In the genomic region with DNA sequence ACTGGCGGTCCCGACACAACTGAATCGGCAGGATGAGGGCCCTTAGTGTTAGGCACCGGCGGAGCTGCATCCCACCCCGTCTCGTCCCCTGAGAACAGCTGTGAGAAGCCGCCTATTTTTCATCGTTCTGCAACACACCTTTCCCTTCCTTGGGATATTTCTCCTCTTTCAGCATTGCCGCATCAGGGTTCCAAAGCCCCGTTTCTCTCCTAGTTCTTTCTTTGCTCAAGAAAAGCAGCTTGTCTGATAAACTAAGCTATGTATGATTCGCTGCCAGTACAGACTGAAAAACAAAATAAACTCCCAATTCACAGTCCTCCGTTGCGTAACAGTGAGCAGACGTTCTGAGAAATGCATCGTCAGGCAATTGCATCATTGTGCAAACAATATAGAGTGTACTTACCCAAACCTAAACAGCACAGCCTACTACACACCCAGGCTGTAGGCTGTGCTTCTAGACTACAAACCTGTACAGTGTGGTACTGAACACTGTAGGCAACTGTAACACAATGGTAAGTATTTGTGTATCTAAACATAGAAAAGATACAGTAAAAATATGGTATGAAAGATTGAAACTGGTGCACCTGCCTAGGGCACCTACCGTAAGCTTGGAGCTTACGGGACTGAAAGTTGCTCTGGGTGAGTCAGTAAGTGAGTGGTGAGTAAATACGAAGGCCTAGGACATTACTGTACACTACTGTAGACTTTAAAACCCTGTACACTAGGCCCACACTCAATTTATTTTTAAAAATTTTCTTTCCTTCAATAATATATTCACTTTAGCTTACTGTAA, we compare ENCODE assay signal across 1 cellular context.
TF ChIP-seq lines count a peak whose summit lies in the region.

No MANE protein-coding gene starts in this region.

TF ChIP-seq in HepG2, 621 proteins besides CTCF, POLR2A, EP300 and RAD21 (continued from another document and continues in another):
- no peak for TF ChIP-seq MNT (IDR thresholded peaks at IDR 0.05)
- TF ChIP-seq ARNT2 (CRISPR knock-in tag; IDR thresholded peaks at IDR 0.05; ENCODE audit: low read depth) = no peak
- TF ChIP-seq ZNF691 (CRISPR knock-in tag; IDR thresholded peaks at IDR 0.05; ENCODE audit: borderline replicate concordance, low read depth) = no peak
- TF ChIP-seq TMF1 (CRISPR knock-in tag; IDR thresholded peaks at IDR 0.05; ENCODE audit: low read depth) = no peak
- TF ChIP-seq, protein P1, sequence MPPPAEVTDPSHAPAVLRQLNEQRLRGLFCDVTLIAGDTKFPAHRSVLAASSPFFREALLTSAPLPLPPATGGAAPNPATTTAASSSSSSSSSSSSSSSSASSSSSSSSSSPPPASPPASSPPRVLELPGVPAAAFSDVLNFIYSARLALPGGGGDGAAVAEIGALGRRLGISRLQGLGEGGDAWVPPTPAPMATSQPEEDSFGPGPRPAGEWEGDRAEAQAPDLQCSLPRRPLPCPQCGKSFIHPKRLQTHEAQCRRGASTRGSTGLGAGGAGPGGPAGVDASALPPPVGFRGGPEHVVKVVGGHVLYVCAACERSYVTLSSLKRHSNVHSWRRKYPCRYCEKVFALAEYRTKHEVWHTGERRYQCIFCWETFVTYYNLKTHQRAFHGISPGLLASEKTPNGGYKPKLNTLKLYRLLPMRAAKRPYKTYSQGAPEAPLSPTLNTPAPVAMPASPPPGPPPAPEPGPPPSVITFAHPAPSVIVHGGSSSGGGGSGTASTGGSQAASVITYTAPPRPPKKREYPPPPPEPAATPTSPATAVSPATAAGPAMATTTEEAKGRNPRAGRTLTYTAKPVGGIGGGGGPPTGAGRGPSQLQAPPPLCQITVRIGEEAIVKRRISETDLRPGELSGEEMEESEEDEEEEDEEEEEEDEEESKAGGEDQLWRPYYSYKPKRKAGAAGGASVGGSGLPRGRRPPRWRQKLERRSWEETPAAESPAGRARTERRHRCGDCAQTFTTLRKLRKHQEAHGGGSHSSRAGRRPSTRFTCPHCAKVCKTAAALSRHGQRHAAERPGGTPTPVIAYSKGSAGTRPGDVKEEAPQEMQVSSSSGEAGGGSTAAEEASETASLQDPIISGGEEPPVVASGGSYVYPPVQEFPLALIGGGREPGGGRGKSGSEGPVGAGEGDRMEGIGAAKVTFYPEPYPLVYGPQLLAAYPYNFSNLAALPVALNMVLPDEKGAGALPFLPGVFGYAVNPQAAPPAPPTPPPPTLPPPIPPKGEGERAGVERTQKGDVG (CRISPR knock-in tag; IDR thresholded peaks at IDR 0.05; ENCODE audit: borderline replicate concordance) = 0 out of 2 replicates have a peak, but pooled peaks have one; percentile 71
- 0 out of 2 replicates have a peak, but pooled peaks have one; percentile 41 for TF ChIP-seq HMG20B (CRISPR knock-in tag; conservative IDR thresholded peaks at IDR 0.05)
- TF ChIP-seq, protein P2, sequence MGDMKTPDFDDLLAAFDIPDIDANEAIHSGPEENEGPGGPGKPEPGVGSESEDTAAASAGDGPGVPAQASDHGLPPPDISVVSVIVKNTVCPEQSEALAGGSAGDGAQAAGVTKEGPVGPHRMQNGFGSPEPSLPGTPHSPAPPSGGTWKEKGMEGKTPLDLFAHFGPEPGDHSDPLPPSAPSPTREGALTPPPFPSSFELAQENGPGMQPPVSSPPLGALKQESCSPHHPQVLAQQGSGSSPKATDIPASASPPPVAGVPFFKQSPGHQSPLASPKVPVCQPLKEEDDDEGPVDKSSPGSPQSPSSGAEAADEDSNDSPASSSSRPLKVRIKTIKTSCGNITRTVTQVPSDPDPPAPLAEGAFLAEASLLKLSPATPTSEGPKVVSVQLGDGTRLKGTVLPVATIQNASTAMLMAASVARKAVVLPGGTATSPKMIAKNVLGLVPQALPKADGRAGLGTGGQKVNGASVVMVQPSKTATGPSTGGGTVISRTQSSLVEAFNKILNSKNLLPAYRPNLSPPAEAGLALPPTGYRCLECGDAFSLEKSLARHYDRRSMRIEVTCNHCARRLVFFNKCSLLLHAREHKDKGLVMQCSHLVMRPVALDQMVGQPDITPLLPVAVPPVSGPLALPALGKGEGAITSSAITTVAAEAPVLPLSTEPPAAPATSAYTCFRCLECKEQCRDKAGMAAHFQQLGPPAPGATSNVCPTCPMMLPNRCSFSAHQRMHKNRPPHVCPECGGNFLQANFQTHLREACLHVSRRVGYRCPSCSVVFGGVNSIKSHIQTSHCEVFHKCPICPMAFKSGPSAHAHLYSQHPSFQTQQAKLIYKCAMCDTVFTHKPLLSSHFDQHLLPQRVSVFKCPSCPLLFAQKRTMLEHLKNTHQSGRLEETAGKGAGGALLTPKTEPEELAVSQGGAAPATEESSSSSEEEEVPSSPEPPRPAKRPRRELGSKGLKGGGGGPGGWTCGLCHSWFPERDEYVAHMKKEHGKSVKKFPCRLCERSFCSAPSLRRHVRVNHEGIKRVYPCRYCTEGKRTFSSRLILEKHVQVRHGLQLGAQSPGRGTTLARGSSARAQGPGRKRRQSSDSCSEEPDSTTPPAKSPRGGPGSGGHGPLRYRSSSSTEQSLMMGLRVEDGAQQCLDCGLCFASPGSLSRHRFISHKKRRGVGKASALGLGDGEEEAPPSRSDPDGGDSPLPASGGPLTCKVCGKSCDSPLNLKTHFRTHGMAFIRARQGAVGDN (CRISPR knock-in tag; IDR thresholded peaks at IDR 0.05) = peak; percentile 41; the same call in 1 of the 2 replicates
- no peak for TF ChIP-seq MZF1 (CRISPR knock-in tag; IDR thresholded peaks at IDR 0.05; ENCODE audit: borderline replicate concordance)
- TF ChIP-seq ZNF367 (CRISPR knock-in tag; IDR thresholded peaks at IDR 0.05; ENCODE audit: borderline replicate concordance) = no peak
- TF ChIP-seq ZNF572 (CRISPR knock-in tag; IDR thresholded peaks at IDR 0.05) = no peak
- TF ChIP-seq CREM (IDR thresholded peaks at IDR 0.05) = peak; percentile 57; the same call in 1 of the 2 replicates
- no peak for TF ChIP-seq CREM (CRISPR knock-in tag; IDR thresholded peaks at IDR 0.05)
- TF ChIP-seq GABPA (IDR thresholded peaks at IDR 0.05; ENCODE audit: low read depth, low read length) = no peak
- no peak for TF ChIP-seq GABPA (CRISPR knock-in tag; IDR thresholded peaks at IDR 0.05; ENCODE audit: low read depth)
- no peak for TF ChIP-seq ZNF282 (IDR thresholded peaks at IDR 0.05; ENCODE audit: partially characterized antibody)
- TF ChIP-seq, protein P3, sequence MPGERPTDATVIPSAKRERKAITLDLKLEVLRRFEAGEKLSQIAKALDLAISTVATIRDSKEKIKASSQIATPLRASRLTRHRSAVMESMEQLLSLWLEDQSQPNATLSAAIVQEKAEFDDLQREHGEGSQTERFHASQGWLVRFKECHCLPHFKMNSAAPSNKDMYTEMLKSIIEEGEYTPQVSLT (CRISPR knock-in tag; IDR thresholded peaks at IDR 0.05; ENCODE audit: borderline replicate concordance, low read depth) = no peak
- TF ChIP-seq ZNF660 (CRISPR knock-in tag; IDR thresholded peaks at IDR 0.05; ENCODE audit: borderline replicate concordance, low read depth) = no peak
- no peak for TF ChIP-seq SRF (IDR thresholded peaks at IDR 0.05; ENCODE audit: low read depth, low read length)
- TF ChIP-seq KDM6A (CRISPR knock-in tag; IDR thresholded peaks at IDR 0.05; ENCODE audit: low read depth) = peak; percentile 15; the same call in 1 of the 2 replicates
- TF ChIP-seq ATRX (CRISPR knock-in tag; IDR thresholded peaks at IDR 0.05; ENCODE audit: borderline replicate concordance) = no peak
- TF ChIP-seq, protein P4, sequence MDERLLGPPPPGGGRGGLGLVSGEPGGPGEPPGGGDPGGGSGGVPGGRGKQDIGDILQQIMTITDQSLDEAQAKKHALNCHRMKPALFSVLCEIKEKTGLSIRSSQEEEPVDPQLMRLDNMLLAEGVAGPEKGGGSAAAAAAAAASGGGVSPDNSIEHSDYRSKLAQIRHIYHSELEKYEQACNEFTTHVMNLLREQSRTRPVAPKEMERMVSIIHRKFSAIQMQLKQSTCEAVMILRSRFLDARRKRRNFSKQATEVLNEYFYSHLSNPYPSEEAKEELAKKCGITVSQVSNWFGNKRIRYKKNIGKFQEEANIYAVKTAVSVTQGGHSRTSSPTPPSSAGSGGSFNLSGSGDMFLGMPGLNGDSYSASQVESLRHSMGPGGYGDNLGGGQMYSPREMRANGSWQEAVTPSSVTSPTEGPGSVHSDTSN (CRISPR knock-in tag; IDR thresholded peaks at IDR 0.05) = no peak
- TF ChIP-seq CHD2 (IDR thresholded peaks at IDR 0.05; ENCODE audit: low read depth, low read length) = no peak
- TF ChIP-seq GFI1 (CRISPR knock-in tag; IDR thresholded peaks at IDR 0.05; ENCODE audit: borderline replicate concordance) = no peak
- peak; percentile 17; the same call in 1 of the 2 replicates for TF ChIP-seq CBFB (CRISPR knock-in tag; IDR thresholded peaks at IDR 0.05)
- TF ChIP-seq ARID2 (CRISPR knock-in tag; IDR thresholded peaks at IDR 0.05; ENCODE audit: borderline replicate concordance) = no peak
- no peak for TF ChIP-seq REST (IDR thresholded peaks at IDR 0.05; ENCODE audit: borderline replicate concordance in 1 of 2, low read depth in 1 of 2, low read length in 2 of 2)
- TF ChIP-seq U2AF2 (IDR thresholded peaks at IDR 0.05; ENCODE audit: low read depth, low read length) = no peak
- no peak for TF ChIP-seq ZNF441 (CRISPR knock-in tag; IDR thresholded peaks at IDR 0.05; ENCODE audit: borderline replicate concordance)
- no peak for TF ChIP-seq POGZ (CRISPR knock-in tag; IDR thresholded peaks at IDR 0.05)
- TF ChIP-seq, protein P5, sequence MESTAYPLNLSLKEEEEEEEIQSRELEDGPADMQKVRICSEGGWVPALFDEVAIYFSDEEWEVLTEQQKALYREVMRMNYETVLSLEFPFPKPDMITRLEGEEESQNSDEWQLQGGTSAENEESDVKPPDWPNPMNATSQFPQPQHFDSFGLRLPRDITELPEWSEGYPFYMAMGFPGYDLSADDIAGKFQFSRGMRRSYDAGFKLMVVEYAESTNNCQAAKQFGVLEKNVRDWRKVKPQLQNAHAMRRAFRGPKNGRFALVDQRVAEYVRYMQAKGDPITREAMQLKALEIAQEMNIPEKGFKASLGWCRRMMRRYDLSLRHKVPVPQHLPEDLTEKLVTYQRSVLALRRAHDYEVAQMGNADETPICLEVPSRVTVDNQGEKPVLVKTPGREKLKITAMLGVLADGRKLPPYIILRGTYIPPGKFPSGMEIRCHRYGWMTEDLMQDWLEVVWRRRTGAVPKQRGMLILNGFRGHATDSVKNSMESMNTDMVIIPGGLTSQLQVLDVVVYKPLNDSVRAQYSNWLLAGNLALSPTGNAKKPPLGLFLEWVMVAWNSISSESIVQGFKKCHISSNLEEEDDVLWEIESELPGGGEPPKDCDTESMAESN (CRISPR knock-in tag; conservative IDR thresholded peaks at IDR 0.05) = 0 out of 2 replicates have a peak, but pooled peaks have one; percentile 2
- TF ChIP-seq HDAC2 (CRISPR knock-in tag; IDR thresholded peaks at IDR 0.05) = peak; percentile 63
- TF ChIP-seq SNAI1 (CRISPR knock-in tag; IDR thresholded peaks at IDR 0.05; ENCODE audit: borderline replicate concordance) = no peak
- TF ChIP-seq, protein P6, sequence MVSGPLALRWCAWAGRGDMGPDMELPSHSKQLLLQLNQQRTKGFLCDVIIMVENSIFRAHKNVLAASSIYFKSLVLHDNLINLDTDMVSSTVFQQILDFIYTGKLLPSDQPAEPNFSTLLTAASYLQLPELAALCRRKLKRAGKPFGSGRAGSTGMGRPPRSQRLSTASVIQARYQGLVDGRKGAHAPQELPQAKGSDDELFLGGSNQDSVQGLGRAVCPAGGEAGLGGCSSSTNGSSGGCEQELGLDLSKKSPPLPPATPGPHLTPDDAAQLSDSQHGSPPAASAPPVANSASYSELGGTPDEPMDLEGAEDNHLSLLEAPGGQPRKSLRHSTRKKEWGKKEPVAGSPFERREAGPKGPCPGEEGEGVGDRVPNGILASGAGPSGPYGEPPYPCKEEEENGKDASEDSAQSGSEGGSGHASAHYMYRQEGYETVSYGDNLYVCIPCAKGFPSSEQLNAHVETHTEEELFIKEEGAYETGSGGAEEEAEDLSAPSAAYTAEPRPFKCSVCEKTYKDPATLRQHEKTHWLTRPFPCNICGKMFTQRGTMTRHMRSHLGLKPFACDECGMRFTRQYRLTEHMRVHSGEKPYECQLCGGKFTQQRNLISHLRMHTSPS (CRISPR knock-in tag; IDR thresholded peaks at IDR 0.05; ENCODE audit: low read depth) = peak; percentile 29; the same call in 1 of the 2 replicates
- TF ChIP-seq ZNF570 (CRISPR knock-in tag; IDR thresholded peaks at IDR 0.05; ENCODE audit: borderline replicate concordance) = no peak
- TF ChIP-seq ZKSCAN5 (CRISPR knock-in tag; IDR thresholded peaks at IDR 0.05) = no peak
- TF ChIP-seq NR2F2 (IDR thresholded peaks at IDR 0.05; ENCODE audit: borderline replicate concordance, low read depth) = no peak
- no peak for TF ChIP-seq SALL2 (CRISPR knock-in tag; IDR thresholded peaks at IDR 0.05)
- peak; percentile 41; the same call in 1 of the 2 replicates for TF ChIP-seq ZNF547 (CRISPR knock-in tag; IDR thresholded peaks at IDR 0.05)
